ENCODE assay signal across 12 cellular contexts in genomic region chr14:55386037-55386798, GRCh38. TPM values are rescaled to one million over a fixed set of nuclear protein-coding genes. Genes with fewer than 3 reads are reported as not detected.
DNase-seq lines count a peak whose midpoint lies in the region; ATAC-seq and TF ChIP-seq lines count a peak whose summit lies in the region.
"Had no signal": no experiment of that assay in that cellular context is flagged by ENCODE, and none has a peak within 500 bp of the region (broad histone marks: within the 10 kb centered on the region; RNA-seq: fewer than 3 reads in every experiment).

No MANE protein-coding gene starts in this region.

- H3K36me3 Mint-ChIP-seq in activated T-cell treated with anti-CD3 and anti-CD28 coated beads, Interleukin-2, amount 50 U/mL, for 72 hours (ENCODE audit: insufficient read depth in 2 of 2), result peaks cover 4 to 11% of the 10 kb centered on the region in 2 donors

- H3K4me3 ChIP-seq in heart right ventricle (peak overlapping the region in 1 of 10 donors; percentile 9), lower lobe of right lung (no peak overlapping the region), upper lobe of left lung (no peak overlapping the region)
- H3K4me3 ChIP-seq: skin epidermis had no signal

- H3K9me3 Mint-ChIP-seq in activated T-cell treated with anti-CD3 and anti-CD28 coated beads, Interleukin-2, amount 50 U/mL, for 72 hours, result no peaks in the 10 kb centered on the region

- DNase-seq in heart right ventricle (no peak), Right ventricle myocardium superior (no peak), lower lobe of right lung (no peak), upper lobe of left lung (no peak), NCI-H526 (lab: John Stamatoyannopoulos, UW) (no peak), sciatic nerve (ENCODE audit: low spot score) (no peak)
- peak in 1 of 2 donors; percentile 13 for DNase-seq in activated T-cell treated with anti-CD3 and anti-CD28 coated beads, Interleukin-2, amount 50 U/mL, for 72 hours
- DNase-seq: NCI-H187 had no signal

- no peak for ATAC-seq in heart right ventricle
- no peak for ATAC-seq in Right ventricle myocardium superior (ENCODE audit: poor library complexity)
- ATAC-seq in activated T-cell treated with anti-CD3 and anti-CD28 coated beads, Interleukin-2, amount 50 U/mL, for 72 hours (replicated peaks in 1 of 2), result peak; percentile 81 to 82
- peak in 1 of 2 donors; percentile 52 for ATAC-seq in lower lobe of right lung
- no peak for ATAC-seq in upper lobe of left lung (ENCODE audit: low FRiP score in 2 of 2)
- ATAC-seq in GM21786 (IDR thresholded peaks at IDR 0.05; ENCODE audit: unreplicated experiment), result no peak
- ATAC-seq in sciatic nerve, result no peak

- TF ChIP-seq CTCF in heart right ventricle (IDR thresholded peaks at IDR 0.05), result no peak
- no peak for TF ChIP-seq CTCF in lower lobe of right lung (IDR thresholded peaks at IDR 0.05)
- TF ChIP-seq CTCF in upper lobe of left lung (IDR thresholded peaks at IDR 0.05), result no peak

- peak overlapping the region; percentile 99 for H3K27ac Mint-ChIP-seq in activated T-cell treated with anti-CD3 and anti-CD28 coated beads, Interleukin-2, amount 50 U/mL, for 72 hours

- H3K36me3 ChIP-seq in heart right ventricle (peaks cover 0 to 98% (median 13%) of the 10 kb centered on the region in 9 donors), lower lobe of right lung (peaks cover 87% of the 10 kb centered on the region), upper lobe of left lung (peaks cover 3 to 49% (median 26%) of the 10 kb centered on the region in 4 donors)

- H3K4me1 ChIP-seq in heart right ventricle (peaks cover 0 to 38% (median 15%) of the 10 kb centered on the region in 9 donors), lower lobe of right lung (no peaks in the 10 kb centered on the region), upper lobe of left lung (no peaks in the 10 kb centered on the region)

- H3K4me1 Mint-ChIP-seq in activated T-cell treated with anti-CD3 and anti-CD28 coated beads, Interleukin-2, amount 50 U/mL, for 72 hours (ENCODE audit: low read depth), result peaks cover 41% of the 10 kb centered on the region

- H3K9me3 ChIP-seq in heart right ventricle (no peaks in the 10 kb centered on the region), lower lobe of right lung (no peaks in the 10 kb centered on the region), upper lobe of left lung (no peaks in the 10 kb centered on the region)

- TF ChIP-seq EP300 in upper lobe of left lung (IDR thresholded peaks at IDR 0.05), result no peak

- H3K4me3 Mint-ChIP-seq in activated T-cell treated with anti-CD3 and anti-CD28 coated beads, Interleukin-2, amount 50 U/mL, for 72 hours, result peak overlapping the region; percentile 69 to 94

- no peaks in the 10 kb centered on the region for H3K27me3 Mint-ChIP-seq in activated T-cell treated with anti-CD3 and anti-CD28 coated beads, Interleukin-2, amount 50 U/mL, for 72 hours (ENCODE audit: low read depth)

- TF ChIP-seq POLR2A in upper lobe of left lung (IDR thresholded peaks at IDR 0.05), result no peak

- intact Hi-C loops in heart right ventricle (cut with DNase I) (no loop called here), Right ventricle myocardium superior (cut with DNase I) (no loop called here), lower lobe of right lung (cut with DNase I) (no loop called here), sciatic nerve (cut with DNase I) (no loop called here)

- 80 to 82% methylated on average over 6 of the region's 6 CpGs for WGBS in heart right ventricle, 2 donors
- 75 to 77% methylated on average over 6 of the region's 6 CpGs for WGBS in upper lobe of left lung, 2 donors

- H3K27ac ChIP-seq in heart right ventricle, result peak overlapping the region in 8 of 10 donors; percentile 1 to 79 (median 64)
- H3K27ac ChIP-seq in lower lobe of right lung, result peak overlapping the region; percentile 21
- peak overlapping the region in 3 of 4 donors; percentile 28 to 41 (median 40) for H3K27ac ChIP-seq in upper lobe of left lung

- H3K27me3 ChIP-seq in heart right ventricle (no peaks in the 10 kb centered on the region), lower lobe of right lung (ENCODE audit: low read depth) (no peaks in the 10 kb centered on the region), upper lobe of left lung (no peaks in the 10 kb centered on the region)

RNA-seq across cellular contexts. Expression of gene ATG14, which starts 25.4 kb away (rescaled TPM):
- total RNA-seq in heart right ventricle, result 10 to 100 TPM in 9 of 10 donors, 1 to 10 TPM in 1; 8.9 to 18.1 (median 15.3) TPM
- polyA plus RNA-seq in heart right ventricle, result 10 to 100 TPM in 1 of 2 donors, 1 to 10 TPM in 1; 3.5 to 21.9 TPM
- total RNA-seq in Right ventricle myocardium superior, result 12.3 TPM
- 1 to 10 TPM; 5.7 to 6.4 TPM for total RNA-seq in activated T-cell treated with anti-CD3 and anti-CD28 coated beads, Interleukin-2, amount 50 U/mL, for 72 hours
- total RNA-seq in lower lobe of right lung, result 9.8 TPM
- 10 to 100 TPM in 4 of 6 donors, 1 to 10 TPM in 2; 7.6 to 29.3 (median 11.1) TPM for total RNA-seq in upper lobe of left lung
- 14.8 TPM for total RNA-seq in sciatic nerve

RNA-seq across cellular contexts. Expression of gene TBPL2, which starts 54.2 kb away (rescaled TPM):
- total RNA-seq in heart right ventricle (not detected), Right ventricle myocardium superior (not detected), lower lobe of right lung (not detected), upper lobe of left lung (not detected), sciatic nerve (not detected)
- polyA plus RNA-seq in heart right ventricle, result not detected
- not detected for total RNA-seq in activated T-cell treated with anti-CD3 and anti-CD28 coated beads, Interleukin-2, amount 50 U/mL, for 72 hours
- total RNA-seq: mononuclear cell had no signal
- polyA plus RNA-seq: adipose tissue had no signal

Comparison
In these comparisons a context has a peak if more than half of its experiments do, and no peak if none do; other contexts are left out.
1. ATAC-seq: peak in activated T-cell treated with anti-CD3 and anti-CD28 coated beads, Interleukin-2, amount 50 U/mL, for 72 hours (2 of 2); none in heart right ventricle (0 of 8), Right ventricle myocardium superior (single experiment), upper lobe of left lung (0 of 2), GM21786 (single experiment) and sciatic nerve (single experiment).
2. Peak in every context shown above with its lines, with median percentiles within 50 percentile points of each other: H3K27ac ChIP-seq.